In genomic region chr10:123178390-123178789, GRCh38 we compare ENCODE assay signal across 3 cellular contexts. TPM values are rescaled to one million over a fixed set of nuclear protein-coding genes. Genes with fewer than 3 reads are reported as not detected.
"Had no signal": no experiment of that assay in that cellular context is flagged by ENCODE, and none has a peak within 500 bp of the region (broad histone marks: within the 10 kb centered on the region; RNA-seq: fewer than 3 reads in every experiment).

No MANE protein-coding gene starts in this region.

RNA-seq across cellular contexts. Expression of gene HMX2, which starts 30.5 kb away (rescaled TPM):
- total RNA-seq: LHCN-M2, MCF 10A had no signal

RNA-seq across cellular contexts. Expression of gene HMX3, which starts 42.6 kb away (rescaled TPM):
- total RNA-seq: LHCN-M2, M059J, MCF 10A had no signal
